Comparison of ENCODE assay signal across 25 cellular contexts in genomic region chr9:23577611-23578010, GRCh38.
"Had no signal": no experiment of that assay in that cellular context is flagged by ENCODE, and none has a peak within 500 bp of the region (broad histone marks: within the 10 kb centered on the region; RNA-seq: fewer than 3 reads in every experiment).

No MANE protein-coding gene starts in this region.

- H3K27ac ChIP-seq: left lung, lower lobe of right lung, neural progenitor cell, neutrophil, parathyroid adenoma, right atrium auricular region, right lobe of liver, tibial nerve, uterus had no signal

- DNase-seq: hypothalamus; immature natural killer cell; kidney; left colon; left lung; lower lobe of right lung; mammary epithelial cell; mesenchymal stem cell; naive thymus-derived CD8-positive, alpha-beta T cell; occipital lobe; right lobe of liver; stimulated activated CD4-positive, alpha-beta T cell treated with anti-CD3 and anti-CD28 coated beads, Interleukin-1b, Interleukin-23, amount 100 ng/mL, for 48 hours; stimulated activated CD4-positive, alpha-beta T cell treated with anti-CD3 and anti-CD28 coated beads, Interleukin-2, amount 100 ng/mL, for 48 hours; stimulated activated CD4-positive, alpha-beta T cell treated with anti-CD3 and anti-CD28 coated beads, Interleukin-4, amount 100 ng/mL, for 4 hours; stimulated activated CD8-positive, alpha-beta memory T cell treated with anti-CD3 and anti-CD28 coated beads, Interleukin-4, amount 100 ng/mL, for 48 hours; stimulated activated naive CD4-positive, alpha-beta T cell treated with Interleukin-2 at 50 U/mL for 16 hours; stimulated activated naive CD8-positive, alpha-beta T cell treated with anti-CD3 and anti-CD28 coated beads, Interleukin-15, amount 100 ng/mL, for 72 hours; substantia nigra; uterus had no signal

- ATAC-seq: left colon; left lung; lower lobe of right lung; naive thymus-derived CD8-positive, alpha-beta T cell; right lobe of liver; stimulated activated memory B cell treated with anti-CD40 and anti-IgM and Interleukin-4, amounts not matched to agents 10 μg/mL and 1 μg/mL and 100 μg/mL, for 72 hours; stimulated activated naive CD8-positive, alpha-beta T cell treated with anti-CD3 and anti-CD28 coated beads, Interleukin-15, amount 100 ng/mL, for 72 hours had no signal
